In the genomic region with DNA sequence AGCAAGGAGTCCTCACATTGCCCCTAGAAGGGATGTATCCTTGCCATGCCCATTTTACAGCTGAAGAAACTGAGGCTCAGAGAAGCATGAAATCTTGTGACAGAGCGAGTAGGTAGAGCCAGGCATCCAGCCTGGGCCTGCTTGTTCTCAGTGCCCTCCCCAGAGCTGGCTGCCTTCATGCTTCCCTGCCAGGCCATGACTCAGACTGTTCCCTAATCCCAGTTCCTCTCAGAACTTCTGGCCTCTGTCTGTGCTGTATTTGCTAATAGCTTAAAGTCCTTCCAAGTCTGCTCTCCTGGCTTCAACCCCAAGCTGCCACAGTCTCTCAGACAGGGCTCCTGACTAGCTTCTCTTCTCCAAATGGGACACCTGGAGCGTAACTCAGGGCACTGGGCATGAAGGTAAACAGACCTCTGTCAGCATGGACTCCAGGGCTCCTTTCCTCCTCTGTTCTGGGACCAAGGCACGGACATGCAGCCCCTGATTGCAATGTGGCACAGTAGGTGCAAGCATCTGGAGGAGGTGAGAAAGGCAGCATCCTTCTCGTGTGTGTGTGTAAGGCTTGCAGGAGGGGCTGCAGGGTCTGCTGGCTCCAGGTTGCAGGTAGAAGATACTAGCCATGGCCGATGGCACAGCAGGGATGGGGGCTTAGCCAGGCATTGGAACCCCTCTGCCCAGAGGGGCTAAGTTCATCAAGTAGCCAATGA, we compare ENCODE assay signal across 15 cellular contexts.
DNase-seq lines count a peak whose midpoint lies in the region; ATAC-seq, FAIRE-seq and TF ChIP-seq lines count a peak whose summit lies in the region.
"Had no signal": no experiment of that assay in that cellular context is flagged by ENCODE, and none has a peak within 500 bp of the region (broad histone marks: within the 10 kb centered on the region; RNA-seq: fewer than 3 reads in every experiment).

No MANE protein-coding gene starts in this region.

- no peak for FAIRE-seq in urothelium cell line (lab: Jason Lieb, UNC)
- FAIRE-seq: RCC 7860 had no signal

- peak; percentile 56 for DNase-seq in DMS53 (lab: John Stamatoyannopoulos, UW)
- DNase-seq in DMS53 treated with DMSO at 0.1 percent for 48 hours (lab: John Stamatoyannopoulos, UW; ENCODE audit: unreplicated experiment), result no peak
- DNase-seq in epithelial cell of esophagus (ENCODE audit: low read depth), result peak; percentile 1
- peak; percentile 56 for DNase-seq in lung (ENCODE audit: low spot score)
- peak; percentile 17 for DNase-seq in urothelium cell line (ENCODE audit: low spot score)
- DNase-seq in NCI-H1048 (lab: John Stamatoyannopoulos, UW), result no peak
- DNase-seq in NCI-H1694 (lab: John Stamatoyannopoulos, UW), result no peak
- no peak for DNase-seq in iPS-NIHi7 (ENCODE audit: extremely low spot score)
- DNase-seq: activated B cell treated with CpG ODN at 0.5 μM for 24 hours; activated effector memory CD4-positive, alpha-beta T cell treated with anti-CD3 and anti-CD28 coated beads, Interleukin-2, amount 50 U/mL, for 16 hours; NCI-H2107 had no signal

- TF ChIP-seq CTCF in epithelial cell of esophagus (IDR thresholded peaks at IDR 0.05; ENCODE audit: insufficient read depth, low read depth, low read length, missing control alignments), result no peak
- TF ChIP-seq CTCF in lung (IDR thresholded peaks at IDR 0.05; ENCODE audit: control extremely low read depth, extremely low read depth), result no peak

- H3K36me3 ChIP-seq in lung (ENCODE audit: control insufficient read depth in 2 of 2, insufficient read depth in 2 of 2, low read length in 2 of 2), result no peaks in the 10 kb centered on the region
- H3K36me3 ChIP-seq: neutrophil, tibial nerve had no signal

- H3K4me1 ChIP-seq in lung (ENCODE audit: control insufficient read depth in 2 of 2, insufficient read depth in 2 of 2, low read length in 2 of 2), result no peaks in the 10 kb centered on the region

- 73 to 80% methylated on average over 5 of the region's 5 CpGs for WGBS in lung, 2 donors

- H3K27ac ChIP-seq in lung (ENCODE audit: low read depth in 1 of 2, low read length in 1 of 2), result no peak overlapping the region
- H3K27ac ChIP-seq: 22Rv1, neutrophil, tibial nerve had no signal

- no peak overlapping the region for H3K4me3 ChIP-seq in epithelial cell of esophagus (ENCODE audit: low read length)
- H3K4me3 ChIP-seq in lung, result no peak overlapping the region
- H3K4me3 ChIP-seq: tibial nerve had no signal

- no peaks in the 10 kb centered on the region for H3K27me3 ChIP-seq in lung (ENCODE audit: control insufficient read depth, insufficient read depth)
- H3K27me3 ChIP-seq: neutrophil, tibial nerve had no signal

- peaks cover 0 to 4% of the 10 kb centered on the region in 2 donors for H3K9me3 ChIP-seq in lung (ENCODE audit: control insufficient read depth in 2 of 2, insufficient read depth in 1 of 2, low read length in 1 of 2)
- H3K9me3 ChIP-seq: neutrophil, tibial nerve had no signal

- peak; percentile 21 for ATAC-seq in lung (ENCODE audit: insufficient read depth, low FRiP score)

Comparison
In these comparisons a context has a peak if more than half of its experiments do, and no peak if none do; other contexts are left out.
1. DNase-seq: peak in DMS53 (single experiment), epithelial cell of esophagus (single experiment), lung (single experiment) and urothelium cell line (single experiment); none in DMS53 treated with DMSO at 0.1 percent for 48 hours (single experiment), NCI-H1048 (single experiment), NCI-H1694 (single experiment) and iPS-NIHi7 (single experiment).